ENCODE assay signal across 8 cellular contexts in genomic region chr19:2428027-2428690, GRCh38. TPM values are rescaled to one million over a fixed set of nuclear protein-coding genes. Genes with fewer than 3 reads are reported as not detected.
A peak's percentile ranks its signal among the peaks of the same experiment; 100 is the strongest.
DNase-seq lines count a peak whose midpoint lies in the region; ATAC-seq and TF ChIP-seq lines count a peak whose summit lies in the region.

No MANE protein-coding gene starts in this region.

- H3K9me3 Mint-ChIP-seq in naive thymus-derived CD4-positive, alpha-beta T cell: peaks cover 0 to 4% (median 0%) of the 10 kb centered on the region in 11 donors

- H3K4me1 ChIP-seq in SJCRH30 (0 out of 2 replicates have a peak, but pooled peaks cover 2% of the 10 kb centered on the region), aorta (ENCODE audit: control insufficient read depth in 1 of 2, insufficient read depth in 2 of 2, low read length in 2 of 2) (no peaks in the 10 kb centered on the region)
- H3K4me1 ChIP-seq in naive thymus-derived CD4-positive, alpha-beta T cell (ENCODE audit: control insufficient read depth in 2 of 2, insufficient read depth in 2 of 2, low read length in 2 of 2): peaks cover 11 to 16% of the 10 kb centered on the region in 2 donors

- POLR2A ChIA-PET in naive thymus-derived CD4-positive, alpha-beta T cell (lab: Charles Lee): interaction anchor here (0.6 to 2.5 kb wide), 17 partner anchors 15 to 1357 kb away, joined by 3 to 23 read pairs (median 4); partner anchors contain the start of genes GADD45B, LMNB2, PLEKHJ1 and THOP1

- ATAC-seq in naive thymus-derived CD4-positive, alpha-beta T cell: no peak
- ATAC-seq in GM21528 (IDR thresholded peaks at IDR 0.05; ENCODE audit: low FRiP score, unreplicated experiment) (no peak), aorta (ENCODE audit: low FRiP score) (no peak)

- DNase-seq in NCI-H345 (lab: John Stamatoyannopoulos, UW) (peak; percentile 43), NCI-H345 treated with DMSO at 0.1 percent for 48 hours (lab: John Stamatoyannopoulos, UW; ENCODE audit: unreplicated experiment) (no peak), SJCRH30 (peak in 1 of 2 experiments; percentile 23), erythroblast (lab: John Stamatoyannopoulos, UW) (peak; percentile 62 to 69), aorta (no peak), LoVo (ENCODE audit: low spot score) (no peak)
- DNase-seq in naive thymus-derived CD4-positive, alpha-beta T cell: no peak

- 12 to 21% methylated on average over 29 of the region's 29 CpGs for WGBS in aorta, 2 donors

- H3K36me3 Mint-ChIP-seq in naive thymus-derived CD4-positive, alpha-beta T cell: peaks cover 0 to 6% (median 0%) of the 10 kb centered on the region in 5 donors

- H3K9me3 ChIP-seq in SJCRH30 (replicated peaks) (no peaks in the 10 kb centered on the region), aorta (ENCODE audit: control insufficient read depth, low read length) (no peaks in the 10 kb centered on the region)
- no peaks in the 10 kb centered on the region for H3K9me3 ChIP-seq in naive thymus-derived CD4-positive, alpha-beta T cell (ENCODE audit: control insufficient read depth in 2 of 3, low read length in 3 of 3)

- peaks cover 0 to 2% (median 0%) of the 10 kb centered on the region in 5 donors for H3K27me3 Mint-ChIP-seq in naive thymus-derived CD4-positive, alpha-beta T cell

- H3K4me1 Mint-ChIP-seq in naive thymus-derived CD4-positive, alpha-beta T cell: peaks cover 0 to 16% (median 14%) of the 10 kb centered on the region in 7 donors

- H3K27me3 ChIP-seq in SJCRH30 (no peaks in the 10 kb centered on the region), aorta (ENCODE audit: control insufficient read depth in 1 of 2, insufficient read depth in 2 of 2, low read length in 1 of 2) (no peaks in the 10 kb centered on the region)
- H3K27me3 ChIP-seq in naive thymus-derived CD4-positive, alpha-beta T cell (ENCODE audit: control insufficient read depth in 2 of 2, insufficient read depth in 2 of 2, low read length in 2 of 2): no peaks in the 10 kb centered on the region

- H3K27ac Mint-ChIP-seq in naive thymus-derived CD4-positive, alpha-beta T cell: peak overlapping the region; percentile 93 to 99 (median 97)

- CTCF ChIA-PET in naive thymus-derived CD4-positive, alpha-beta T cell (lab: Charles Lee): interaction anchor here (0.7 to 1.5 kb wide), 5 partner anchors 28 to 220 kb away, joined by 3 to 5 read pairs (median 4); partner anchors contain the start of gene LMNB2

- H3K4me3 ChIP-seq in SJCRH30: peak overlapping the region; percentile 85
- peak overlapping the region; percentile 97 for H3K4me3 ChIP-seq in naive thymus-derived CD4-positive, alpha-beta T cell (ENCODE audit: low read length)
- peak overlapping the region in 1 of 2 donors; percentile 1 for H3K4me3 ChIP-seq in aorta (ENCODE audit: low read length in 2 of 2)

- H3K27ac ChIP-seq in SJCRH30 (peak overlapping the region; percentile 98), aorta (ENCODE audit: low read depth in 1 of 2, low read length in 2 of 2) (peak overlapping the region in 1 of 2 donors; percentile 55)
- H3K27ac ChIP-seq in naive thymus-derived CD4-positive, alpha-beta T cell (ENCODE audit: low read depth, low read length): peak overlapping the region; percentile 91

- H3K36me3 ChIP-seq in SJCRH30: peaks cover 4% of the 10 kb centered on the region
- peaks cover 0 to 43% (median 0%) of the 10 kb centered on the region in 3 experiments for H3K36me3 ChIP-seq in naive thymus-derived CD4-positive, alpha-beta T cell (ENCODE audit: control insufficient read depth in 2 of 3, insufficient read depth in 3 of 3, low read length in 3 of 3)
- H3K36me3 ChIP-seq in aorta (ENCODE audit: control insufficient read depth in 1 of 2, insufficient read depth in 2 of 2, low read length in 1 of 2): no peaks in the 10 kb centered on the region

- intact Hi-C loops in naive thymus-derived CD4-positive, alpha-beta T cell (cut with micrococcal nuclease): loop anchor here (5.0 to 10.0 kb wide), 2 partner anchors 36 to 1067 kb away; no protein-coding TSS in a partner anchor
- intact Hi-C loops in aorta (cut with DNase I): loop anchor here in 1 of 2 donors (5.0 kb wide), 1 partner anchor 184 kb away; no protein-coding TSS in a partner anchor

- peak overlapping the region; percentile 89 to 98 (median 95) for H3K4me3 Mint-ChIP-seq in naive thymus-derived CD4-positive, alpha-beta T cell

- TF ChIP-seq POLR2A in erythroblast (IDR thresholded peaks at IDR 0.05; ENCODE audit: low read length): peak; percentile 40

RNA-seq across cellular contexts. Expression of gene TIMM13, which starts 0.8 kb away (rescaled TPM):
- 35.7 and 49.3 TPM in 2 replicates for total RNA-seq in SJCRH30 (2014; rRNA removed; shearing (Covaris generic))
- 10 to 100 TPM; 31.3 to 70.8 (median 35.4) TPM for total RNA-seq in naive thymus-derived CD4-positive, alpha-beta T cell
- polyA plus RNA-seq in naive thymus-derived CD4-positive, alpha-beta T cell: 10 to 100 TPM; 63.6 to 75.3 TPM
- 10 to 100 TPM; 27.8 to 32.7 TPM for total RNA-seq in aorta
- 10 to 100 TPM; 41.7 to 41.9 TPM for polyA plus RNA-seq in aorta

RNA-seq across cellular contexts. Expression of gene LMNB2, which starts 28.6 kb away (rescaled TPM):
- total RNA-seq in SJCRH30 (2014; rRNA removed; shearing (Covaris generic)): 152 and 160 TPM in 2 replicates
- total RNA-seq in naive thymus-derived CD4-positive, alpha-beta T cell: 10 to 100 TPM; 10.8 to 86.4 (median 16.6) TPM
- 10 to 100 TPM in 1 of 2 donors, 1 to 10 TPM in 1; 5.6 to 11.4 TPM for polyA plus RNA-seq in naive thymus-derived CD4-positive, alpha-beta T cell
- 10 to 100 TPM; 18.0 to 19.7 TPM for total RNA-seq in aorta
- polyA plus RNA-seq in aorta: 1 to 10 TPM; 7.1 to 7.4 TPM

RNA-seq across cellular contexts. Expression of gene GADD45B, which starts 47.8 kb away (rescaled TPM):
- total RNA-seq in SJCRH30 (2014; rRNA removed; shearing (Covaris generic)): 2.6 and 2.8 TPM in 2 replicates
- 100 to 1,000 TPM in 2 of 5 experiments, 10 to 100 TPM in 3; 71.7 to 157 (median 84.2) TPM for total RNA-seq in naive thymus-derived CD4-positive, alpha-beta T cell
- 10 to 100 TPM; 30.1 to 38.4 TPM for polyA plus RNA-seq in naive thymus-derived CD4-positive, alpha-beta T cell
- 100 to 1,000 TPM in 1 of 2 donors, 10 to 100 TPM in 1; 99.5 to 185 TPM for total RNA-seq in aorta
- polyA plus RNA-seq in aorta: 100 to 1,000 TPM; 127 to 262 TPM

Comparison
In these comparisons a context has a peak if more than half of its experiments do, and no peak if none do; other contexts are left out.
1. DNase-seq: peak in NCI-H345 (single experiment) and erythroblast (2 of 2); none in NCI-H345 treated with DMSO at 0.1 percent for 48 hours (single experiment), naive thymus-derived CD4-positive, alpha-beta T cell (0 of 9), aorta (0 of 2) and LoVo (single experiment).
2. RNA of gene GADD45B, which starts 47.8 kb away (total RNA-seq): 99.5 to 185 TPM in aorta and 71.7 to 157 TPM in naive thymus-derived CD4-positive, alpha-beta T cell; 2.6 to 2.8 TPM in SJCRH30; every median in the first group is over 10 times any median in the second.